Comparison of ENCODE assay signal across 32 cellular contexts in genomic region chr3:152879790-152880174, GRCh38.
"Had no signal": no experiment of that assay in that cellular context is flagged by ENCODE, and none has a peak within 500 bp of the region (broad histone marks: within the 10 kb centered on the region; RNA-seq: fewer than 3 reads in every experiment).

No MANE protein-coding gene starts in this region.

- H3K36me3 ChIP-seq: esophagus muscularis mucosa, gastrocnemius medialis, heart left ventricle, WERI-Rb-1 had no signal

- H3K27ac ChIP-seq: body of pancreas, esophagus muscularis mucosa, foreskin keratinocyte, gastrocnemius medialis, heart left ventricle, WERI-Rb-1 had no signal

- H3K4me3 ChIP-seq: body of pancreas, esophagus muscularis mucosa, gastrocnemius medialis, heart left ventricle had no signal

- H3K36me3 Mint-ChIP-seq: activated CD4-positive, alpha-beta memory T cell treated with anti-CD3 and anti-CD28 coated beads for 36 hours; activated naive CD8-positive, alpha-beta T cell had no signal

- H3K4me3 Mint-ChIP-seq: activated B cell treated with CpG ODN at 0.5 μM for 24 hours; activated CD4-positive, alpha-beta memory T cell treated with anti-CD3 and anti-CD28 coated beads for 36 hours; activated CD4-positive, alpha-beta T cell treated with anti-CD3 and anti-CD28 coated beads, Interleukin-2, amount 10 ng/mL, durations not matched to agents 24 days and 14 days; activated CD8-positive, alpha-beta memory T cell treated with anti-CD3 and anti-CD28 coated beads, Interleukin-2, amount 10 ng/mL, durations not matched to agents 7 days and 5 days; activated CD8-positive, alpha-beta T cell treated with anti-CD3 and anti-CD28 coated beads, Interleukin-2, amount 10 ng/mL, durations not matched to agents 7 days and 5 days; activated naive CD8-positive, alpha-beta T cell; activated T-cell treated with anti-CD3 and anti-CD28 coated beads, Interleukin-2, amount 50 U/mL, for 24 hours; activated T-helper 17 cell treated with anti-CD3 and anti-CD28 coated beads, Interleukin-2, amount 50 U/mL, for 72 hours; endodermal cell; T-helper 17 cell; T-helper 2 cell treated with Interferon-gamma antibody and Interleukin-4, amounts not matched to agents 5 μg/mL and 100 μg/mL, for 36 hours had no signal

- H3K27ac Mint-ChIP-seq: activated B cell treated with CpG ODN at 0.5 μM for 24 hours; activated CD4-positive, alpha-beta memory T cell treated with anti-CD3 and anti-CD28 coated beads for 36 hours; activated CD4-positive, alpha-beta T cell treated with anti-CD3 and anti-CD28 coated beads, Interleukin-2, amount 10 ng/mL, durations not matched to agents 24 days and 14 days; activated CD8-positive, alpha-beta memory T cell treated with anti-CD3 and anti-CD28 coated beads, Interleukin-2, amount 10 ng/mL, durations not matched to agents 7 days and 5 days; activated CD8-positive, alpha-beta T cell treated with anti-CD3 and anti-CD28 coated beads, Interleukin-2, amount 10 ng/mL, durations not matched to agents 7 days and 5 days; activated naive CD8-positive, alpha-beta T cell; activated T-cell treated with anti-CD3 and anti-CD28 coated beads, Interleukin-2, amount 50 U/mL, for 24 hours; activated T-helper 17 cell treated with anti-CD3 and anti-CD28 coated beads, Interleukin-2, amount 50 U/mL, for 72 hours; endodermal cell; T-helper 17 cell; T-helper 2 cell treated with Interferon-gamma antibody and Interleukin-4, amounts not matched to agents 5 μg/mL and 100 μg/mL, for 36 hours had no signal

- H3K4me1 ChIP-seq: body of pancreas, esophagus muscularis mucosa, foreskin keratinocyte, gastrocnemius medialis, heart left ventricle had no signal

- H3K4me1 Mint-ChIP-seq: activated B cell treated with CpG ODN at 0.5 μM for 24 hours; activated CD4-positive, alpha-beta T cell treated with anti-CD3 and anti-CD28 coated beads, Interleukin-2, amount 10 ng/mL, durations not matched to agents 24 days and 14 days; activated CD8-positive, alpha-beta memory T cell treated with anti-CD3 and anti-CD28 coated beads, Interleukin-2, amount 10 ng/mL, durations not matched to agents 7 days and 5 days; activated T-helper 17 cell treated with anti-CD3 and anti-CD28 coated beads, Interleukin-2, amount 50 U/mL, for 72 hours; endodermal cell; T-helper 17 cell had no signal

- H3K27me3 ChIP-seq: body of pancreas, esophagus muscularis mucosa, foreskin keratinocyte, gastrocnemius medialis, heart left ventricle had no signal

- H3K9me3 Mint-ChIP-seq: T-helper 2 cell treated with Interferon-gamma antibody and Interleukin-4, amounts not matched to agents 5 μg/mL and 100 μg/mL, for 36 hours had no signal

- H3K27me3 Mint-ChIP-seq: activated B cell treated with CpG ODN at 0.5 μM for 24 hours; activated CD4-positive, alpha-beta memory T cell treated with anti-CD3 and anti-CD28 coated beads for 36 hours; activated CD4-positive, alpha-beta T cell treated with anti-CD3 and anti-CD28 coated beads, Interleukin-2, amount 10 ng/mL, durations not matched to agents 24 days and 14 days; activated CD8-positive, alpha-beta memory T cell treated with anti-CD3 and anti-CD28 coated beads, Interleukin-2, amount 10 ng/mL, durations not matched to agents 7 days and 5 days; activated T-cell treated with anti-CD3 and anti-CD28 coated beads, Interleukin-2, amount 50 U/mL, for 24 hours; T-helper 17 cell had no signal

- FAIRE-seq: colon had no signal

- DNase-seq: activated B cell treated with CpG ODN at 0.5 μM for 24 hours; activated CD4-positive, alpha-beta T cell treated with anti-CD3 and anti-CD28 coated beads, Interleukin-2, amount 10 ng/mL, durations not matched to agents 24 days and 14 days; activated CD8-positive, alpha-beta memory T cell treated with anti-CD3 and anti-CD28 coated beads, Interleukin-2, amount 10 ng/mL, durations not matched to agents 7 days and 5 days; activated CD8-positive, alpha-beta memory T cell treated with anti-CD3 and anti-CD28 coated beads, Interleukin-2, amount 50 U/mL, for 4 hours; activated CD8-positive, alpha-beta T cell treated with anti-CD3 and anti-CD28 coated beads, Interleukin-2, amount 10 ng/mL, durations not matched to agents 7 days and 5 days; activated effector memory CD4-positive, alpha-beta T cell treated with Interleukin-2 at 50 U/mL for 16 hours; activated gamma-delta T cell treated with Interleukin-2 at 50 U/mL for 16 hours; activated naive CD4-positive, alpha-beta T cell treated with anti-CD3 and anti-CD28 coated beads, Interleukin-2, amount 50 U/mL, for 16 hours; activated naive CD4-positive, alpha-beta T cell treated with Interleukin-2 at 50 U/mL for 16 hours; activated T-cell treated with anti-CD3 and anti-CD28 coated beads, Interleukin-2, amount 50 U/mL, for 24 hours; amniotic stem cell; anterior cingulate cortex; body of pancreas; caudate nucleus; cortex of kidney; effector memory CD4-positive, alpha-beta T cell; endodermal cell; foreskin keratinocyte; gastrocnemius medialis; glutamatergic neuron; heart left ventricle; T-helper 1 cell; T-helper 17 cell; T1000; WERI-Rb-1 had no signal

- ATAC-seq: activated CD4-positive, CD25-positive, alpha-beta regulatory T cell treated with anti-CD3 and anti-CD28 coated beads, Interleukin-2, amount 50 U/mL, for 24 hours; activated CD8-positive, alpha-beta memory T cell treated with anti-CD3 and anti-CD28 coated beads, Interleukin-2, amount 10 ng/mL, durations not matched to agents 7 days and 5 days; activated CD8-positive, alpha-beta T cell treated with anti-CD3 and anti-CD28 coated beads, Interleukin-2, amount 10 ng/mL, durations not matched to agents 7 days and 5 days; body of pancreas; foreskin keratinocyte; gastrocnemius medialis; heart left ventricle; T-helper 17 cell had no signal

- H3K9me3 ChIP-seq: body of pancreas, esophagus muscularis mucosa, gastrocnemius medialis, heart left ventricle had no signal
